1 cellular context compared by ENCODE assay signal in genomic region chr1:175221548-175222175, GRCh38.
A peak's percentile ranks its signal among the peaks of the same experiment; 100 is the strongest.
TF ChIP-seq lines count a peak whose summit lies in the region.

No MANE protein-coding gene starts in this region.

TF ChIP-seq in GM23338, 12 proteins besides CTCF, POLR2A, EP300 and RAD21 (continued from another document):
- TF ChIP-seq ZNF462 (CRISPR knock-in tag; IDR thresholded peaks at IDR 0.05) (peak; percentile 15; the same call in 1 of the 2 replicates), CREB1 (CRISPR knock-in tag; IDR thresholded peaks at IDR 0.05; ENCODE audit: low read depth) (no peak), EZH2 (IDR thresholded peaks at IDR 0.05; ENCODE audit: low read depth, unreplicated experiment) (no peak), ZNF114 (CRISPR knock-in tag; IDR thresholded peaks at IDR 0.05) (no peak)
